Comparison of ENCODE assay signal across 11 cellular contexts in genomic region chr2:197454923-197455322, GRCh38. TPM values are rescaled to one million over a fixed set of nuclear protein-coding genes. Genes with fewer than 3 reads are reported as not detected.
DNase-seq lines count a peak whose midpoint lies in the region; ATAC-seq and TF ChIP-seq lines count a peak whose summit lies in the region.
"Had no signal": no experiment of that assay in that cellular context is flagged by ENCODE, and none has a peak within 500 bp of the region (broad histone marks: within the 10 kb centered on the region; RNA-seq: fewer than 3 reads in every experiment).

No MANE protein-coding gene starts in this region.

- no peak for ATAC-seq in central memory CD8-positive, alpha-beta T cell (replicated peaks; ENCODE audit: extremely low read depth, poor library complexity, severe bottlenecking)
- ATAC-seq in naive thymus-derived CD4-positive, alpha-beta T cell: no peak
- ATAC-seq in GM21825 (IDR thresholded peaks at IDR 0.05; ENCODE audit: unreplicated experiment): no peak

- H3K4me3 Mint-ChIP-seq in IgD-negative memory B cell: peak overlapping the region; percentile 97 to 100 (median 100)
- H3K4me3 Mint-ChIP-seq in central memory CD8-positive, alpha-beta T cell: peak overlapping the region; percentile 99
- H3K4me3 Mint-ChIP-seq in naive thymus-derived CD4-positive, alpha-beta T cell: peak overlapping the region; percentile 92 to 100 (median 99)

- intact Hi-C loops in naive thymus-derived CD4-positive, alpha-beta T cell (cut with micrococcal nuclease): loop anchor here (1.0 to 5.0 kb wide), 4 partner anchors 33 to 258 kb away; no protein-coding TSS in a partner anchor

- TF ChIP-seq CTCF in AG04450 (IDR thresholded peaks at IDR 0.05; ENCODE audit: low read depth, low read length): no peak

- peaks cover 0 to 13% (median under 1%) of the 10 kb centered on the region in 3 experiments for H3K36me3 ChIP-seq in naive thymus-derived CD4-positive, alpha-beta T cell (ENCODE audit: control insufficient read depth in 2 of 3, insufficient read depth in 3 of 3, low read length in 3 of 3)

- H3K9me3 Mint-ChIP-seq in IgD-negative memory B cell: no peaks in the 10 kb centered on the region
- H3K9me3 Mint-ChIP-seq in central memory CD8-positive, alpha-beta T cell: no peaks in the 10 kb centered on the region
- H3K9me3 Mint-ChIP-seq in naive thymus-derived CD4-positive, alpha-beta T cell: peaks cover 0 to 6% (median 0%) of the 10 kb centered on the region in 11 donors

- POLR2A ChIA-PET in AG04450 (lab: Yijun Ruan, JAX): interaction anchor here (1.0 to 3.2 kb wide), 2 partner anchors 20 to 46 kb away, joined by 4 to 47 read pairs; partner anchors contain the start of genes HSPD1, HSPE1 and SF3B1
- POLR2A ChIA-PET in naive thymus-derived CD4-positive, alpha-beta T cell (lab: Charles Lee): interaction anchor here (5.4 to 7.8 kb wide), 2 partner anchors 21 to 46 kb away, joined by 69 to 176 read pairs; partner anchors contain the start of genes HSPD1, HSPE1 and SF3B1

- no peak for DNase-seq in AG04450 (ENCODE audit: low read depth, low spot score)
- no peak for DNase-seq in central memory CD8-positive, alpha-beta T cell (ENCODE audit: low spot score in 2 of 2)
- no peak for DNase-seq in naive thymus-derived CD4-positive, alpha-beta T cell
- DNase-seq in activated effector memory CD4-positive, alpha-beta T cell treated with anti-CD3 and anti-CD28 coated beads, Interleukin-2, amount 50 U/mL, for 16 hours: no peak
- no peak for DNase-seq in NCI-H1048 (lab: John Stamatoyannopoulos, UW)
- DNase-seq in NCI-H446 treated with DMSO at 0.1 percent for 48 hours (lab: John Stamatoyannopoulos, UW): no peak
- DNase-seq: GF-D8, NCI-H524 treated with DMSO at 0.1 percent for 48 hours, small intestine had no signal

- peaks cover 4% of the 10 kb centered on the region; the same call in 1 of the 2 replicates for H3K9me3 ChIP-seq in AG04450 (ENCODE audit: control insufficient read depth, insufficient read depth, low read length)
- no peaks in the 10 kb centered on the region for H3K9me3 ChIP-seq in naive thymus-derived CD4-positive, alpha-beta T cell (ENCODE audit: control insufficient read depth in 2 of 3, low read length in 3 of 3)

- H3K27me3 ChIP-seq in AG04450 (ENCODE audit: control insufficient read depth, insufficient read depth, low read length): no peaks in the 10 kb centered on the region
- no peaks in the 10 kb centered on the region for H3K27me3 ChIP-seq in naive thymus-derived CD4-positive, alpha-beta T cell (ENCODE audit: control insufficient read depth in 2 of 2, insufficient read depth in 2 of 2, low read length in 2 of 2)

- H3K36me3 Mint-ChIP-seq in IgD-negative memory B cell: no peaks in the 10 kb centered on the region
- peaks cover 23% of the 10 kb centered on the region for H3K36me3 Mint-ChIP-seq in central memory CD8-positive, alpha-beta T cell (ENCODE audit: insufficient read depth)
- H3K36me3 Mint-ChIP-seq in naive thymus-derived CD4-positive, alpha-beta T cell: peaks cover 0 to 4% (median 0%) of the 10 kb centered on the region in 5 donors

- H3K27me3 Mint-ChIP-seq in IgD-negative memory B cell: no peaks in the 10 kb centered on the region
- no peaks in the 10 kb centered on the region for H3K27me3 Mint-ChIP-seq in central memory CD8-positive, alpha-beta T cell
- peaks cover 0 to 1% (median 0%) of the 10 kb centered on the region in 5 donors for H3K27me3 Mint-ChIP-seq in naive thymus-derived CD4-positive, alpha-beta T cell

- H3K27ac Mint-ChIP-seq in IgD-negative memory B cell: peak overlapping the region; percentile 7 to 97 (median 67)
- no peak overlapping the region for H3K27ac Mint-ChIP-seq in central memory CD8-positive, alpha-beta T cell (ENCODE audit: low read depth)
- H3K27ac Mint-ChIP-seq in naive thymus-derived CD4-positive, alpha-beta T cell: peak overlapping the region; percentile 33 to 100 (median 100)

- H3K4me1 Mint-ChIP-seq in IgD-negative memory B cell: peaks cover 20 to 35% (median 30%) of the 10 kb centered on the region in 3 donors
- H3K4me1 Mint-ChIP-seq in central memory CD8-positive, alpha-beta T cell: peaks cover 47% of the 10 kb centered on the region
- peaks cover 28 to 71% (median 61%) of the 10 kb centered on the region in 7 donors for H3K4me1 Mint-ChIP-seq in naive thymus-derived CD4-positive, alpha-beta T cell

- no peak overlapping the region for H3K27ac ChIP-seq in AG04450 (ENCODE audit: low read depth, low read length)
- peak overlapping the region; percentile 96 for H3K27ac ChIP-seq in naive thymus-derived CD4-positive, alpha-beta T cell (ENCODE audit: low read depth, low read length)

- H3K4me1 ChIP-seq in naive thymus-derived CD4-positive, alpha-beta T cell (ENCODE audit: control insufficient read depth in 2 of 2, insufficient read depth in 2 of 2, low read length in 2 of 2): peaks cover 16% of the 10 kb centered on the region in 2 donors

- CTCF ChIA-PET in AG04450 (lab: Charles Lee): interaction anchor here (0.6 to 1.4 kb wide), 2 partner anchors 9 to 557 kb away, joined by 3 read pairs; no protein-coding TSS in a partner anchor
- CTCF ChIA-PET in naive thymus-derived CD4-positive, alpha-beta T cell (lab: Charles Lee): no interaction called here

- peak overlapping the region; percentile 98 for H3K4me3 ChIP-seq in AG04450 (ENCODE audit: low read depth, low read length)
- H3K4me3 ChIP-seq in naive thymus-derived CD4-positive, alpha-beta T cell (ENCODE audit: low read length): peak overlapping the region; percentile 92

RNA-seq across cellular contexts. Expression of gene COQ10B, which starts 1.6 kb away (rescaled TPM):
- polyA plus RNA-seq in AG04450 (2011; rRNA removed) (5.8 and 8.8 TPM in 2 replicates), IgD-negative memory B cell (29.9 TPM)
- 6.4 and 8.8 TPM in 2 replicates for polyA minus RNA-seq in AG04450 (2011; rRNA and poly(A)+ RNA removed)
- 10 to 100 TPM; 22.9 to 57.2 (median 30.5) TPM for total RNA-seq in naive thymus-derived CD4-positive, alpha-beta T cell
- 10 to 100 TPM; 31.9 to 54.9 TPM for polyA plus RNA-seq in naive thymus-derived CD4-positive, alpha-beta T cell

RNA-seq across cellular contexts. Expression of gene SF3B1, which starts 20.1 kb away (rescaled TPM):
- polyA plus RNA-seq in AG04450 (2011; rRNA removed): 502 and 651 TPM in 2 replicates
- polyA minus RNA-seq in AG04450 (2011; rRNA and poly(A)+ RNA removed): 298 and 420 TPM in 2 replicates
- polyA plus RNA-seq in IgD-negative memory B cell: 124 TPM
- 100 to 1,000 TPM; 330 to 737 (median 528) TPM for total RNA-seq in naive thymus-derived CD4-positive, alpha-beta T cell
- polyA plus RNA-seq in naive thymus-derived CD4-positive, alpha-beta T cell: 100 to 1,000 TPM; 130 to 145 TPM

RNA-seq across cellular contexts. Expression of gene HSPD1, which starts 44.7 kb away (rescaled TPM):
- polyA plus RNA-seq in AG04450 (2011; rRNA removed) (216 and 283 TPM in 2 replicates), IgD-negative memory B cell (92.3 TPM)
- polyA minus RNA-seq in AG04450 (2011; rRNA and poly(A)+ RNA removed): 148 and 206 TPM in 2 replicates
- 100 to 1,000 TPM; 127 to 276 (median 137) TPM for total RNA-seq in naive thymus-derived CD4-positive, alpha-beta T cell
- polyA plus RNA-seq in naive thymus-derived CD4-positive, alpha-beta T cell: 100 to 1,000 TPM; 103 to 116 TPM

RNA-seq across cellular contexts. Expression of gene HSPE1, which starts 45.3 kb away (rescaled TPM):
- polyA plus RNA-seq in AG04450 (2011; rRNA removed) (81.2 and 134 TPM in 2 replicates), IgD-negative memory B cell (149 TPM)
- polyA minus RNA-seq in AG04450 (2011; rRNA and poly(A)+ RNA removed): 10.2 and 24.1 TPM in 2 replicates
- 100 to 1,000 TPM in 1 of 5 experiments, 10 to 100 TPM in 4; 46.3 to 127 (median 52.2) TPM for total RNA-seq in naive thymus-derived CD4-positive, alpha-beta T cell
- polyA plus RNA-seq in naive thymus-derived CD4-positive, alpha-beta T cell: 100 to 1,000 TPM; 134 to 137 TPM
